In genomic region chr2:2656046-2656715, GRCh38 we compare ENCODE assay signal across 21 cellular contexts.
DNase-seq lines count a peak whose midpoint lies in the region; ATAC-seq, FAIRE-seq and TF ChIP-seq lines count a peak whose summit lies in the region.
"Had no signal": no experiment of that assay in that cellular context is flagged by ENCODE, and none has a peak within 500 bp of the region (broad histone marks: within the 10 kb centered on the region; RNA-seq: fewer than 3 reads in every experiment).

No MANE protein-coding gene starts in this region.

- peak overlapping the region; percentile 16 to 41 (median 34) for H3K4me3 ChIP-seq in skeletal muscle tissue (ENCODE audit: low read length in 3 of 3)
- H3K4me3 ChIP-seq: GM23248, heart right ventricle, MG63 had no signal

- peaks cover 33% of the 10 kb centered on the region for H3K9me3 Mint-ChIP-seq in WTC11

- peaks cover 5% of the 10 kb centered on the region; the same call in 1 of the 2 replicates for H3K4me1 Mint-ChIP-seq in WTC11
- H3K4me1 Mint-ChIP-seq: stimulated activated memory B cell treated with anti-CD40 and anti-IgM and Interleukin-4, amounts not matched to agents 10 μg/mL and 1 μg/mL and 100 μg/mL, for 72 hours had no signal

- POLR2A ChIA-PET in WTC11 (lab: Charles Lee): no interaction called here

- H3K9ac ChIP-seq in skeletal muscle tissue (ENCODE audit: low read depth in 1 of 3, low read length in 3 of 3): peak overlapping the region in 2 of 3 donors; percentile 21 to 28
- H3K9ac ChIP-seq: GM23248 had no signal

- ATAC-seq in WTC11: peak; percentile 30; the same call in 1 of the 2 replicates
- ATAC-seq: stimulated activated memory B cell treated with anti-CD40 and anti-IgM and Interleukin-4, amounts not matched to agents 10 μg/mL and 1 μg/mL and 100 μg/mL, for 72 hours had no signal

- no peak for TF ChIP-seq CTCF in WTC11 (IDR thresholded peaks at IDR 0.05)
- no peak for TF ChIP-seq CTCF in GM10266 (IDR thresholded peaks at IDR 0.05; ENCODE audit: control insufficient read depth, insufficient read depth, low read depth, missing control alignments)

- no peak overlapping the region for H3K4me3 Mint-ChIP-seq in WTC11
- H3K4me3 Mint-ChIP-seq: activated CD4-positive, alpha-beta memory T cell treated with anti-CD3 and anti-CD28 coated beads for 36 hours; activated naive CD8-positive, alpha-beta T cell treated with anti-CD3 and anti-CD28 coated beads, Interleukin-2, amount 10 ng/mL, durations not matched to agents 7 days and 5 days; activated T-cell treated with anti-CD3 and anti-CD28 coated beads, Interleukin-2, amount 50 U/mL, for 24 hours; stimulated activated memory B cell treated with anti-CD40 and anti-IgM and Interleukin-4, amounts not matched to agents 10 μg/mL and 1 μg/mL and 100 μg/mL, for 72 hours had no signal

- H3K36me3 ChIP-seq in skeletal muscle tissue (ENCODE audit: control insufficient read depth in 3 of 3, insufficient read depth in 3 of 3, low read length in 3 of 3): no peaks in the 10 kb centered on the region
- H3K36me3 ChIP-seq: heart right ventricle, MG63 had no signal

- no peak for FAIRE-seq in GM12891 (lab: Jason Lieb, UNC)

- H3K27me3 Mint-ChIP-seq in WTC11 (ENCODE audit: low read depth): no peaks in the 10 kb centered on the region; the same call in 1 of the 2 replicates
- H3K27me3 Mint-ChIP-seq: activated CD4-positive, alpha-beta memory T cell treated with anti-CD3 and anti-CD28 coated beads for 36 hours; activated naive CD8-positive, alpha-beta T cell treated with anti-CD3 and anti-CD28 coated beads, Interleukin-2, amount 10 ng/mL, durations not matched to agents 7 days and 5 days; activated T-cell treated with anti-CD3 and anti-CD28 coated beads, Interleukin-2, amount 50 U/mL, for 24 hours; stimulated activated memory B cell treated with anti-CD40 and anti-IgM and Interleukin-4, amounts not matched to agents 10 μg/mL and 1 μg/mL and 100 μg/mL, for 72 hours had no signal

- CTCF ChIA-PET in WTC11 (lab: Charles Lee): no interaction called here

- no peaks in the 10 kb centered on the region for H3K9me3 ChIP-seq in skeletal muscle tissue (ENCODE audit: control insufficient read depth in 3 of 3, low read length in 3 of 3)
- H3K9me3 ChIP-seq: heart right ventricle, MG63 had no signal

- peaks cover 0 to 15% (median 11%) of the 10 kb centered on the region in 3 donors for H3K4me1 ChIP-seq in skeletal muscle tissue (ENCODE audit: control insufficient read depth in 3 of 3, insufficient read depth in 3 of 3, low read length in 3 of 3)

- H3K36me3 Mint-ChIP-seq in WTC11: peaks cover 19% of the 10 kb centered on the region
- H3K36me3 Mint-ChIP-seq: activated CD4-positive, alpha-beta memory T cell treated with anti-CD3 and anti-CD28 coated beads for 36 hours; stimulated activated memory B cell treated with anti-CD40 and anti-IgM and Interleukin-4, amounts not matched to agents 10 μg/mL and 1 μg/mL and 100 μg/mL, for 72 hours had no signal

- TF ChIP-seq POLR2A in GM12891 (IDR thresholded peaks at IDR 0.05; ENCODE audit: low read depth, low read length): no peak

- DNase-seq in NCI-H1092 treated with DMSO at 0.1 percent for 48 hours (lab: John Stamatoyannopoulos, UW) (peak; percentile 61), NCI-H1092 (lab: John Stamatoyannopoulos, UW) (no peak), WTC11 (ENCODE audit: low spot score) (no peak), midbrain (lab: John Stamatoyannopoulos, UW) (peak; percentile 21), GM10266 (ENCODE audit: extremely low spot score) (no peak), GM12891 (ENCODE audit: insufficient read length, low spot score) (no peak)
- no peak for DNase-seq in stimulated activated naive CD4-positive, alpha-beta T cell treated with Interleukin-2 at 50 U/mL for 16 hours (lab: John Stamatoyannopoulos, UW)
- DNase-seq: activated CD4-positive, alpha-beta memory T cell treated with anti-CD3 and anti-CD28 coated beads for 36 hours; activated naive CD8-positive, alpha-beta T cell treated with anti-CD3 and anti-CD28 coated beads, Interleukin-2, amount 10 ng/mL, durations not matched to agents 7 days and 5 days; activated T-cell treated with anti-CD3 and anti-CD28 coated beads, Interleukin-2, amount 50 U/mL, for 24 hours; effector CD8-positive, alpha-beta T cell; GM23248; heart right ventricle; islet precursor cell; mesendoderm; MG63; NCI-H1694; NCI-H526 treated with DMSO at 0.1 percent for 48 hours had no signal

- H3K27ac Mint-ChIP-seq in WTC11: no peak overlapping the region
- H3K27ac Mint-ChIP-seq: activated CD4-positive, alpha-beta memory T cell treated with anti-CD3 and anti-CD28 coated beads for 36 hours; activated naive CD8-positive, alpha-beta T cell treated with anti-CD3 and anti-CD28 coated beads, Interleukin-2, amount 10 ng/mL, durations not matched to agents 7 days and 5 days; activated T-cell treated with anti-CD3 and anti-CD28 coated beads, Interleukin-2, amount 50 U/mL, for 24 hours; stimulated activated memory B cell treated with anti-CD40 and anti-IgM and Interleukin-4, amounts not matched to agents 10 μg/mL and 1 μg/mL and 100 μg/mL, for 72 hours had no signal

- no peak overlapping the region for H3K27ac ChIP-seq in skeletal muscle tissue (ENCODE audit: low read depth, low read length)
- H3K27ac ChIP-seq: C4-2B, GM23248, heart right ventricle had no signal

- H3K27me3 ChIP-seq in skeletal muscle tissue (ENCODE audit: control insufficient read depth in 3 of 3, insufficient read depth in 3 of 3, low read length in 3 of 3): no peaks in the 10 kb centered on the region
- H3K27me3 ChIP-seq: MG63 had no signal

TF ChIP-seq in WTC11, 78 proteins besides CTCF, POLR2A, EP300 and RAD21 (continues in another document):
- TF ChIP-seq E2F4 (CRISPR knock-in tag; IDR thresholded peaks at IDR 0.05; ENCODE audit: borderline replicate concordance, low read depth) (no peak), JUN (CRISPR knock-in tag; IDR thresholded peaks at IDR 0.05) (no peak), JAZF1 (CRISPR knock-in tag; IDR thresholded peaks at IDR 0.05) (no peak), ZNF512 (CRISPR knock-in tag; IDR thresholded peaks at IDR 0.05; ENCODE audit: borderline replicate concordance) (no peak), ETV6 (CRISPR knock-in tag; IDR thresholded peaks at IDR 0.05) (no peak), FOXP1 (CRISPR knock-in tag; IDR thresholded peaks at IDR 0.05; ENCODE audit: borderline replicate concordance) (no peak), SMAD3 (CRISPR knock-in tag; IDR thresholded peaks at IDR 0.05; ENCODE audit: borderline replicate concordance) (no peak), ZNF671 (CRISPR knock-in tag; IDR thresholded peaks at IDR 0.05) (no peak)

TF ChIP-seq in GM12891, 5 proteins besides CTCF, POLR2A, EP300 and RAD21:
- no peak for TF ChIP-seq POU2F2 (IDR thresholded peaks at IDR 0.05; ENCODE audit: low read depth, low read length)

Comparison
In these comparisons a context has a peak if more than half of its experiments do, and no peak if none do; other contexts are left out.
1. DNase-seq: peak in NCI-H1092 treated with DMSO at 0.1 percent for 48 hours (single experiment) and midbrain (single experiment); none in NCI-H1092 (single experiment), WTC11 (single experiment), GM10266 (single experiment), stimulated activated naive CD4-positive, alpha-beta T cell treated with Interleukin-2 at 50 U/mL for 16 hours (single experiment) and GM12891 (single experiment).